In the genomic region with DNA sequence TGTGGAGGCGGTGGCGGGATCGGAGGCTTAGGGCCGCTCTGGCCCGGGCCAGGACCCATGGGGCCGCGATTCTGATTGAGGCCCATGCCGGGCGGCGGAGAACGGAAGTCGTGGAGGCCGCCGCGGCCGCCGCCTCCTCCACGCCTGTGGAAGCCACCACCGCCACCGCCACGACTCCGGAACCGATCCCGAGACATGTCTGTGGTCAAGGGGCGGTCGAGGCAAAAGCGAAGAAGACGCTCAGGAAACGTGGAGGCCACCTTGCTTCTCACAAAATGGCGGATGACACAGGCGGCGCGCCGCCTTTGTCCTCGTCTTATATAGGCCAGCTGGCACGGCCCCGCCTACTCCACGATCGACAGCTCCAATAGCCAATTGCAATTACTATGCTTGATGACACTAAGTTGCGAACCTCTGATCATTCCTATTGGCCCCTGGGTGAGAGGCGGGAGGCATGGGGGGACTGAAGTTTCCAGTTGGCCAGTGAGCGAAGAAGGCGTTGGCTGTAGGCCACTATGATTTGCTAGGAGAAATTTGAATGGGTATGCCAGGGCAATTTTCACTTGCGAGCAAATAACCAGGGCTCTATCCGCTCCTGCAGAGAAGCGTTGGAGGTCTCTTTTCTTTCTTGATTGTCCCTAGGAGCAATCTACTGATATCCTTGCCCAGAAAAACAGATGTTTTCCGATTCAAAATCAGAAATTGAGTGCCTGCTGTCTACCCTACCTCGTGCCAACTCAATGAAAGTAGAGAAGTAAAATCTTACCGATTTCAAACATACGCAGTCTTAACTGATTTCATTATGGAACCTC, we compare ENCODE assay signal across 1 cellular context.
A peak's percentile ranks its signal among the peaks of the same experiment; 100 is the strongest.
TF ChIP-seq lines count a peak whose summit lies in the region.

A gene with protein sequence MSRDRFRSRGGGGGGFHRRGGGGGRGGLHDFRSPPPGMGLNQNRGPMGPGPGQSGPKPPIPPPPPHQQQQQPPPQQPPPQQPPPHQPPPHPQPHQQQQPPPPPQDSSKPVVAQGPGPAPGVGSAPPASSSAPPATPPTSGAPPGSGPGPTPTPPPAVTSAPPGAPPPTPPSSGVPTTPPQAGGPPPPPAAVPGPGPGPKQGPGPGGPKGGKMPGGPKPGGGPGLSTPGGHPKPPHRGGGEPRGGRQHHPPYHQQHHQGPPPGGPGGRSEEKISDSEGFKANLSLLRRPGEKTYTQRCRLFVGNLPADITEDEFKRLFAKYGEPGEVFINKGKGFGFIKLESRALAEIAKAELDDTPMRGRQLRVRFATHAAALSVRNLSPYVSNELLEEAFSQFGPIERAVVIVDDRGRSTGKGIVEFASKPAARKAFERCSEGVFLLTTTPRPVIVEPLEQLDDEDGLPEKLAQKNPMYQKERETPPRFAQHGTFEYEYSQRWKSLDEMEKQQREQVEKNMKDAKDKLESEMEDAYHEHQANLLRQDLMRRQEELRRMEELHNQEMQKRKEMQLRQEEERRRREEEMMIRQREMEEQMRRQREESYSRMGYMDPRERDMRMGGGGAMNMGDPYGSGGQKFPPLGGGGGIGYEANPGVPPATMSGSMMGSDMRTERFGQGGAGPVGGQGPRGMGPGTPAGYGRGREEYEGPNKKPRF (minus strand): TSS at position 293 of the 812 bp plus-strand sequence. CDS start 96 bp downstream, at position 197.

TF ChIP-seq in K562, 482 proteins besides CTCF, POLR2A, EP300 and RAD21 (continued from another document and continues in another):
- TF ChIP-seq POLR2G (IDR thresholded peaks at IDR 0.05; ENCODE audit: low read depth, low read length): peak; percentile 91
- TF ChIP-seq HNRNPL (IDR thresholded peaks at IDR 0.05; ENCODE audit: low read depth, low read length): peak; percentile 15; the same call in 1 of the 2 replicates
- TF ChIP-seq ZNF507 (tag; conservative IDR thresholded peaks at IDR 0.05): no peak
- peak; percentile 98 for TF ChIP-seq MYBL2 (IDR thresholded peaks at IDR 0.05; ENCODE audit: low read depth)
- TF ChIP-seq MYBL2 (CRISPR knock-in tag; IDR thresholded peaks at IDR 0.05; ENCODE audit: borderline replicate concordance): peak; percentile 45; the same call in 1 of the 2 replicates
- peak; percentile 100 for TF ChIP-seq MTA3 (IDR thresholded peaks at IDR 0.05; ENCODE audit: borderline replicate concordance)
- no peak for TF ChIP-seq XRCC5 (IDR thresholded peaks at IDR 0.05; ENCODE audit: low read depth, low read length)
- TF ChIP-seq, protein P1, sequence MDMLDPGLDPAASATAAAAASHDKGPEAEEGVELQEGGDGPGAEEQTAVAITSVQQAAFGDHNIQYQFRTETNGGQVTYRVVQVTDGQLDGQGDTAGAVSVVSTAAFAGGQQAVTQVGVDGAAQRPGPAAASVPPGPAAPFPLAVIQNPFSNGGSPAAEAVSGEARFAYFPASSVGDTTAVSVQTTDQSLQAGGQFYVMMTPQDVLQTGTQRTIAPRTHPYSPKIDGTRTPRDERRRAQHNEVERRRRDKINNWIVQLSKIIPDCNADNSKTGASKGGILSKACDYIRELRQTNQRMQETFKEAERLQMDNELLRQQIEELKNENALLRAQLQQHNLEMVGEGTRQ (CRISPR knock-in tag; IDR thresholded peaks at IDR 0.05): no peak
- TF ChIP-seq EP400 (IDR thresholded peaks at IDR 0.05): peak; percentile 99
- TF ChIP-seq ATF7 (IDR thresholded peaks at IDR 0.05): peak; percentile 90
- TF ChIP-seq PHTF2 (CRISPR knock-in tag; IDR thresholded peaks at IDR 0.05): no peak
- TF ChIP-seq POLR2AphosphoS5 (IDR thresholded peaks at IDR 0.05; ENCODE audit: control insufficient read depth, insufficient read depth, low read depth, low read length): peak; percentile 99
- no peak for TF ChIP-seq ZNF583 (CRISPR knock-in tag; IDR thresholded peaks at IDR 0.05)
- TF ChIP-seq YY1 (IDR thresholded peaks at IDR 0.05; ENCODE audit: borderline replicate concordance in 1 of 3, control insufficient read depth in 1 of 3, extremely low read depth in 1 of 3, insufficient read depth in 3 of 3, insufficient read length in 1 of 3, insufficient replicate concordance in 2 of 3, low read depth in 1 of 3, low read length in 2 of 3): peak; percentile 84 to 98 (median 96)
- no peak for TF ChIP-seq SMAD3 (CRISPR knock-in tag; conservative IDR thresholded peaks at IDR 0.05)
- peak; percentile 89; the same call in 1 of the 2 replicates for TF ChIP-seq CAMTA2 (CRISPR knock-in tag; conservative IDR thresholded peaks at IDR 0.05)
- TF ChIP-seq TBP (optimal IDR thresholded peaks at IDR 0.05; ENCODE audit: low read depth, low read length): no peak
- TF ChIP-seq HIVEP1 (CRISPR knock-in tag; IDR thresholded peaks at IDR 0.05): no peak
- TF ChIP-seq PRMT5 (CRISPR knock-in tag; IDR thresholded peaks at IDR 0.05): peak; percentile 89
- peak; percentile 98 for TF ChIP-seq FOS (IDR thresholded peaks at IDR 0.05; ENCODE audit: extremely low read depth, insufficient read length)
- TF ChIP-seq, protein P2, sequence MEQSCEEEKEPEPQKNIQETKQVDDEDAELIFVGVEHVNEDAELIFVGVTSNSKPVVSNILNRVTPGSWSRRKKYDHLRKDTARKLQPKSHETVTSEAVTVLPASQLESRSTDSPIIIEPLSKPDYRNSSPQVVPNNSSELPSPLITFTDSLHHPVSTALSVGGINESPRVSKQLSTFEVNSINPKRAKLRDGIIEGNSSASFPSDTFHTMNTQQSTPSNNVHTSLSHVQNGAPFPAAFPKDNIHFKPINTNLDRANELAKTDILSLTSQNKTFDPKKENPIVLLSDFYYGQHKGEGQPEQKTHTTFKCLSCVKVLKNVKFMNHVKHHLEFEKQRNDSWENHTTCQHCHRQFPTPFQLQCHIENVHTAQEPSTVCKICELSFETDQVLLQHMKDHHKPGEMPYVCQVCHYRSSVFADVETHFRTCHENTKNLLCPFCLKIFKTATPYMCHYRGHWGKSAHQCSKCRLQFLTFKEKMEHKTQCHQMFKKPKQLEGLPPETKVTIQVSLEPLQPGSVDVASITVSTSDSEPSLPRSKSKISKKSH (CRISPR knock-in tag; IDR thresholded peaks at IDR 0.05): no peak
- peak; percentile 75 for TF ChIP-seq PHF20 (IDR thresholded peaks at IDR 0.05; ENCODE audit: partially characterized antibody)
- TF ChIP-seq ZNF586 (CRISPR knock-in tag; conservative IDR thresholded peaks at IDR 0.05): no peak
- TF ChIP-seq ARHGAP35 (IDR thresholded peaks at IDR 0.05; ENCODE audit: partially characterized antibody): peak; percentile 60
- TF ChIP-seq, protein P3, sequence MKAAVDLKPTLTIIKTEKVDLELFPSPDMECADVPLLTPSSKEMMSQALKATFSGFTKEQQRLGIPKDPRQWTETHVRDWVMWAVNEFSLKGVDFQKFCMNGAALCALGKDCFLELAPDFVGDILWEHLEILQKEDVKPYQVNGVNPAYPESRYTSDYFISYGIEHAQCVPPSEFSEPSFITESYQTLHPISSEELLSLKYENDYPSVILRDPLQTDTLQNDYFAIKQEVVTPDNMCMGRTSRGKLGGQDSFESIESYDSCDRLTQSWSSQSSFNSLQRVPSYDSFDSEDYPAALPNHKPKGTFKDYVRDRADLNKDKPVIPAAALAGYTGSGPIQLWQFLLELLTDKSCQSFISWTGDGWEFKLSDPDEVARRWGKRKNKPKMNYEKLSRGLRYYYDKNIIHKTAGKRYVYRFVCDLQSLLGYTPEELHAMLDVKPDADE (conservative IDR thresholded peaks at IDR 0.05; ENCODE audit: control insufficient read depth, low read depth, low read length): peak; percentile 87
- TF ChIP-seq OTX1 (CRISPR knock-in tag; IDR thresholded peaks at IDR 0.05): no peak; the same call in 1 of the 2 replicates
- TF ChIP-seq, protein P4, sequence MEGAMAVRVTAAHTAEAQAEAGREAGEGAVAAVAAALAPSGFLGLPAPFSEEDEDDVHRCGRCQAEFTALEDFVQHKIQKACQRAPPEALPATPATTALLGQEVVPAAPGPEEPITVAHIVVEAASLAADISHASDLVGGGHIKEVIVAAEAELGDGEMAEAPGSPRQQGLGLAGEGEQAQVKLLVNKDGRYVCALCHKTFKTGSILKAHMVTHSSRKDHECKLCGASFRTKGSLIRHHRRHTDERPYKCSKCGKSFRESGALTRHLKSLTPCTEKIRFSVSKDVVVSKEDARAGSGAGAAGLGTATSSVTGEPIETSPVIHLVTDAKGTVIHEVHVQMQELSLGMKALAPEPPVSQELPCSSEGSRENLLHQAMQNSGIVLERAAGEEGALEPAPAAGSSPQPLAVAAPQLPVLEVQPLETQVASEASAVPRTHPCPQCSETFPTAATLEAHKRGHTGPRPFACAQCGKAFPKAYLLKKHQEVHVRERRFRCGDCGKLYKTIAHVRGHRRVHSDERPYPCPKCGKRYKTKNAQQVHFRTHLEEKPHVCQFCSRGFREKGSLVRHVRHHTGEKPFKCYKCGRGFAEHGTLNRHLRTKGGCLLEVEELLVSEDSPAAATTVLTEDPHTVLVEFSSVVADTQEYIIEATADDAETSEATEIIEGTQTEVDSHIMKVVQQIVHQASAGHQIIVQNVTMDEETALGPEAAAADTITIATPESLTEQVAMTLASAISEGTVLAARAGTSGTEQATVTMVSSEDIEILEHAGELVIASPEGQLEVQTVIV (CRISPR knock-in tag; IDR thresholded peaks at IDR 0.05; ENCODE audit: borderline replicate concordance): 0 out of 2 replicates have a peak, but pooled peaks have one; percentile 42
- no peak for TF ChIP-seq FOXJ2 (tag; IDR thresholded peaks at IDR 0.05)
- no peak for TF ChIP-seq NR4A1 (CRISPR knock-in tag; IDR thresholded peaks at IDR 0.05)
- TF ChIP-seq NR4A1 (tag; IDR thresholded peaks at IDR 0.05): no peak
- TF ChIP-seq ILK (tag; IDR thresholded peaks at IDR 0.05; ENCODE audit: borderline replicate concordance, low read depth): no peak
- TF ChIP-seq, protein P5, sequence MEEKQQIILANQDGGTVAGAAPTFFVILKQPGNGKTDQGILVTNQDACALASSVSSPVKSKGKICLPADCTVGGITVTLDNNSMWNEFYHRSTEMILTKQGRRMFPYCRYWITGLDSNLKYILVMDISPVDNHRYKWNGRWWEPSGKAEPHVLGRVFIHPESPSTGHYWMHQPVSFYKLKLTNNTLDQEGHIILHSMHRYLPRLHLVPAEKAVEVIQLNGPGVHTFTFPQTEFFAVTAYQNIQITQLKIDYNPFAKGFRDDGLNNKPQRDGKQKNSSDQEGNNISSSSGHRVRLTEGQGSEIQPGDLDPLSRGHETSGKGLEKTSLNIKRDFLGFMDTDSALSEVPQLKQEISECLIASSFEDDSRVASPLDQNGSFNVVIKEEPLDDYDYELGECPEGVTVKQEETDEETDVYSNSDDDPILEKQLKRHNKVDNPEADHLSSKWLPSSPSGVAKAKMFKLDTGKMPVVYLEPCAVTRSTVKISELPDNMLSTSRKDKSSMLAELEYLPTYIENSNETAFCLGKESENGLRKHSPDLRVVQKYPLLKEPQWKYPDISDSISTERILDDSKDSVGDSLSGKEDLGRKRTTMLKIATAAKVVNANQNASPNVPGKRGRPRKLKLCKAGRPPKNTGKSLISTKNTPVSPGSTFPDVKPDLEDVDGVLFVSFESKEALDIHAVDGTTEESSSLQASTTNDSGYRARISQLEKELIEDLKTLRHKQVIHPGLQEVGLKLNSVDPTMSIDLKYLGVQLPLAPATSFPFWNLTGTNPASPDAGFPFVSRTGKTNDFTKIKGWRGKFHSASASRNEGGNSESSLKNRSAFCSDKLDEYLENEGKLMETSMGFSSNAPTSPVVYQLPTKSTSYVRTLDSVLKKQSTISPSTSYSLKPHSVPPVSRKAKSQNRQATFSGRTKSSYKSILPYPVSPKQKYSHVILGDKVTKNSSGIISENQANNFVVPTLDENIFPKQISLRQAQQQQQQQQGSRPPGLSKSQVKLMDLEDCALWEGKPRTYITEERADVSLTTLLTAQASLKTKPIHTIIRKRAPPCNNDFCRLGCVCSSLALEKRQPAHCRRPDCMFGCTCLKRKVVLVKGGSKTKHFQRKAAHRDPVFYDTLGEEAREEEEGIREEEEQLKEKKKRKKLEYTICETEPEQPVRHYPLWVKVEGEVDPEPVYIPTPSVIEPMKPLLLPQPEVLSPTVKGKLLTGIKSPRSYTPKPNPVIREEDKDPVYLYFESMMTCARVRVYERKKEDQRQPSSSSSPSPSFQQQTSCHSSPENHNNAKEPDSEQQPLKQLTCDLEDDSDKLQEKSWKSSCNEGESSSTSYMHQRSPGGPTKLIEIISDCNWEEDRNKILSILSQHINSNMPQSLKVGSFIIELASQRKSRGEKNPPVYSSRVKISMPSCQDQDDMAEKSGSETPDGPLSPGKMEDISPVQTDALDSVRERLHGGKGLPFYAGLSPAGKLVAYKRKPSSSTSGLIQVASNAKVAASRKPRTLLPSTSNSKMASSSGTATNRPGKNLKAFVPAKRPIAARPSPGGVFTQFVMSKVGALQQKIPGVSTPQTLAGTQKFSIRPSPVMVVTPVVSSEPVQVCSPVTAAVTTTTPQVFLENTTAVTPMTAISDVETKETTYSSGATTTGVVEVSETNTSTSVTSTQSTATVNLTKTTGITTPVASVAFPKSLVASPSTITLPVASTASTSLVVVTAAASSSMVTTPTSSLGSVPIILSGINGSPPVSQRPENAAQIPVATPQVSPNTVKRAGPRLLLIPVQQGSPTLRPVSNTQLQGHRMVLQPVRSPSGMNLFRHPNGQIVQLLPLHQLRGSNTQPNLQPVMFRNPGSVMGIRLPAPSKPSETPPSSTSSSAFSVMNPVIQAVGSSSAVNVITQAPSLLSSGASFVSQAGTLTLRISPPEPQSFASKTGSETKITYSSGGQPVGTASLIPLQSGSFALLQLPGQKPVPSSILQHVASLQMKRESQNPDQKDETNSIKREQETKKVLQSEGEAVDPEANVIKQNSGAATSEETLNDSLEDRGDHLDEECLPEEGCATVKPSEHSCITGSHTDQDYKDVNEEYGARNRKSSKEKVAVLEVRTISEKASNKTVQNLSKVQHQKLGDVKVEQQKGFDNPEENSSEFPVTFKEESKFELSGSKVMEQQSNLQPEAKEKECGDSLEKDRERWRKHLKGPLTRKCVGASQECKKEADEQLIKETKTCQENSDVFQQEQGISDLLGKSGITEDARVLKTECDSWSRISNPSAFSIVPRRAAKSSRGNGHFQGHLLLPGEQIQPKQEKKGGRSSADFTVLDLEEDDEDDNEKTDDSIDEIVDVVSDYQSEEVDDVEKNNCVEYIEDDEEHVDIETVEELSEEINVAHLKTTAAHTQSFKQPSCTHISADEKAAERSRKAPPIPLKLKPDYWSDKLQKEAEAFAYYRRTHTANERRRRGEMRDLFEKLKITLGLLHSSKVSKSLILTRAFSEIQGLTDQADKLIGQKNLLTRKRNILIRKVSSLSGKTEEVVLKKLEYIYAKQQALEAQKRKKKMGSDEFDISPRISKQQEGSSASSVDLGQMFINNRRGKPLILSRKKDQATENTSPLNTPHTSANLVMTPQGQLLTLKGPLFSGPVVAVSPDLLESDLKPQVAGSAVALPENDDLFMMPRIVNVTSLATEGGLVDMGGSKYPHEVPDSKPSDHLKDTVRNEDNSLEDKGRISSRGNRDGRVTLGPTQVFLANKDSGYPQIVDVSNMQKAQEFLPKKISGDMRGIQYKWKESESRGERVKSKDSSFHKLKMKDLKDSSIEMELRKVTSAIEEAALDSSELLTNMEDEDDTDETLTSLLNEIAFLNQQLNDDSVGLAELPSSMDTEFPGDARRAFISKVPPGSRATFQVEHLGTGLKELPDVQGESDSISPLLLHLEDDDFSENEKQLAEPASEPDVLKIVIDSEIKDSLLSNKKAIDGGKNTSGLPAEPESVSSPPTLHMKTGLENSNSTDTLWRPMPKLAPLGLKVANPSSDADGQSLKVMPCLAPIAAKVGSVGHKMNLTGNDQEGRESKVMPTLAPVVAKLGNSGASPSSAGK (IDR thresholded peaks at IDR 0.05): no peak; the same call in 1 of the 2 replicates
- TF ChIP-seq ETV6 (IDR thresholded peaks at IDR 0.05; ENCODE audit: borderline replicate concordance in 1 of 2, low read depth in 2 of 2, low read length in 1 of 2): no peak
- no peak for TF ChIP-seq ETV6 (CRISPR knock-in tag; IDR thresholded peaks at IDR 0.05; ENCODE audit: borderline replicate concordance)
- peak; percentile 70; the same call in 1 of the 2 replicates for TF ChIP-seq CTBP1 (IDR thresholded peaks at IDR 0.05; ENCODE audit: borderline replicate concordance)
- TF ChIP-seq SRSF9 (IDR thresholded peaks at IDR 0.05; ENCODE audit: borderline replicate concordance, low read depth, low read length): no peak
- TF ChIP-seq HEY1 (CRISPR knock-in tag; IDR thresholded peaks at IDR 0.05; ENCODE audit: borderline replicate concordance): no peak
- TF ChIP-seq ZNF232 (CRISPR knock-in tag; IDR thresholded peaks at IDR 0.05): peak; percentile 35; the same call in 1 of the 2 replicates
- no peak for TF ChIP-seq FOXA1 (IDR thresholded peaks at IDR 0.05; ENCODE audit: borderline replicate concordance)
